Comparison of ENCODE assay signal across 9 cellular contexts in genomic region chr13:99063952-99064351, GRCh38.
DNase-seq lines count a peak whose midpoint lies in the region; ATAC-seq and TF ChIP-seq lines count a peak whose summit lies in the region.
"Had no signal": no experiment of that assay in that cellular context is flagged by ENCODE, and none has a peak within 500 bp of the region (broad histone marks: within the 10 kb centered on the region; RNA-seq: fewer than 3 reads in every experiment).

No MANE protein-coding gene starts in this region.

- 90 to 94% methylated on average over 1 of the region's 1 CpG for WGBS in sigmoid colon, 2 donors
- whole genome bisulfite sequencing in H9 (ENCODE audit: extremely low coverage, insufficient read length, low lambda C conversion rate) = no CpG with 5 or more reads among the region's 1 CpG

- H3K79me1 ChIP-seq in H9 (ENCODE audit: insufficient read depth, low read depth, low read length, poor library complexity, severe bottlenecking) = no peaks in the 10 kb centered on the region

- no peak overlapping the region for H2BK120ac ChIP-seq in H9 (ENCODE audit: low read depth, low read length, poor library complexity, severe bottlenecking)

- no peak overlapping the region for H4K91ac ChIP-seq in H9 (ENCODE audit: insufficient read length, low read depth, low read length)

- no peak overlapping the region for H3K4me2 ChIP-seq in H9 (ENCODE audit: insufficient read depth, insufficient read length, low read length)

- H2BK15ac ChIP-seq in H9 (ENCODE audit: low read depth, low read length) = no peak overlapping the region

- no peaks in the 10 kb centered on the region for H3K36me3 ChIP-seq in sigmoid colon

- peak overlapping the region; percentile 42 to 84 (median 78) for H3K27ac ChIP-seq in sigmoid colon
- H3K27ac ChIP-seq in H9 (ENCODE audit: insufficient read length, low read depth, low read length) = no peak overlapping the region

- peaks cover 54% of the 10 kb centered on the region for H3K36me3 Mint-ChIP-seq in activated CD4-positive, alpha-beta memory T cell treated with anti-CD3 and anti-CD28 coated beads, Interleukin-2, amount 10 ng/mL, durations not matched to agents 7 days and 5 days (ENCODE audit: low read depth)
- H3K36me3 Mint-ChIP-seq in activated CD4-positive, alpha-beta memory T cell treated with anti-CD3 and anti-CD28 coated beads for 36 hours = peaks cover 4% of the 10 kb centered on the region
- H3K36me3 Mint-ChIP-seq in H9 (ENCODE audit: insufficient read depth in 1 of 3, low read depth in 3 of 3) = no peaks in the 10 kb centered on the region
- peaks cover 6 to 15% of the 10 kb centered on the region in 2 donors for H3K36me3 Mint-ChIP-seq in stimulated activated naive B cell treated with anti-CD40 and anti-IgM and Interleukin-4, amounts not matched to agents 10 μg/mL and 1 μg/mL and 100 μg/mL, for 72 hours

- no peaks in the 10 kb centered on the region for H3K27me3 Mint-ChIP-seq in activated CD4-positive, alpha-beta memory T cell treated with anti-CD3 and anti-CD28 coated beads, Interleukin-2, amount 10 ng/mL, durations not matched to agents 7 days and 5 days
- H3K27me3 Mint-ChIP-seq in activated CD4-positive, alpha-beta memory T cell treated with anti-CD3 and anti-CD28 coated beads for 36 hours = no peaks in the 10 kb centered on the region
- H3K27me3 Mint-ChIP-seq in H9 (ENCODE audit: low read depth) = no peaks in the 10 kb centered on the region
- H3K27me3 Mint-ChIP-seq in stimulated activated naive B cell treated with anti-CD40 and anti-IgM and Interleukin-4, amounts not matched to agents 10 μg/mL and 1 μg/mL and 100 μg/mL, for 72 hours = peaks cover 18 to 35% of the 10 kb centered on the region in 2 donors

- H3K9me3 Mint-ChIP-seq in activated CD4-positive, alpha-beta memory T cell treated with anti-CD3 and anti-CD28 coated beads, Interleukin-2, amount 10 ng/mL, durations not matched to agents 7 days and 5 days = no peaks in the 10 kb centered on the region
- no peaks in the 10 kb centered on the region for H3K9me3 Mint-ChIP-seq in activated CD4-positive, alpha-beta memory T cell treated with anti-CD3 and anti-CD28 coated beads for 36 hours
- H3K9me3 Mint-ChIP-seq in H9 = no peaks in the 10 kb centered on the region
- H3K9me3 Mint-ChIP-seq in stimulated activated naive B cell treated with anti-CD40 and anti-IgM and Interleukin-4, amounts not matched to agents 10 μg/mL and 1 μg/mL and 100 μg/mL, for 72 hours = no peaks in the 10 kb centered on the region

- no peaks in the 10 kb centered on the region for H3K27me3 ChIP-seq in sigmoid colon
- H3K27me3 ChIP-seq in H9 (ENCODE audit: insufficient read depth, low read length) = no peaks in the 10 kb centered on the region

- H3K9me3 ChIP-seq in sigmoid colon (no peaks in the 10 kb centered on the region), H9 (ENCODE audit: control insufficient read depth, low read depth, low read length) (no peaks in the 10 kb centered on the region)

- H4K8ac ChIP-seq in H9 (replicated peaks; ENCODE audit: insufficient read length, low read depth, low read length) = no peak overlapping the region

- TF ChIP-seq CTCF in sigmoid colon (IDR thresholded peaks at IDR 0.05) (no peak), H9 (conservative IDR thresholded peaks at IDR 0.05) (no peak)

- H3K27ac Mint-ChIP-seq in activated CD4-positive, alpha-beta memory T cell treated with anti-CD3 and anti-CD28 coated beads, Interleukin-2, amount 10 ng/mL, durations not matched to agents 7 days and 5 days = peak overlapping the region; percentile 47
- no peak overlapping the region for H3K27ac Mint-ChIP-seq in activated CD4-positive, alpha-beta memory T cell treated with anti-CD3 and anti-CD28 coated beads for 36 hours
- no peak overlapping the region for H3K27ac Mint-ChIP-seq in H9
- H3K27ac Mint-ChIP-seq in stimulated activated naive B cell treated with anti-CD40 and anti-IgM and Interleukin-4, amounts not matched to agents 10 μg/mL and 1 μg/mL and 100 μg/mL, for 72 hours = no peak overlapping the region

- peak; percentile 62 for ATAC-seq in HG03064 (IDR thresholded peaks at IDR 0.05; ENCODE audit: low read depth, unreplicated experiment)
- no peak for ATAC-seq in stimulated activated naive B cell treated with anti-CD40 and anti-IgM and Interleukin-4, amounts not matched to agents 10 μg/mL and 1 μg/mL and 100 μg/mL, for 72 hours (replicated peaks)

- H3K4me1 Mint-ChIP-seq in activated CD4-positive, alpha-beta memory T cell treated with anti-CD3 and anti-CD28 coated beads, Interleukin-2, amount 10 ng/mL, durations not matched to agents 7 days and 5 days = peaks cover 60% of the 10 kb centered on the region
- H3K4me1 Mint-ChIP-seq in activated CD4-positive, alpha-beta memory T cell treated with anti-CD3 and anti-CD28 coated beads for 36 hours (ENCODE audit: low read depth) = peaks cover 65% of the 10 kb centered on the region
- H3K4me1 Mint-ChIP-seq in H9 = peaks cover 5 to 12% of the 10 kb centered on the region in 2 experiments
- peaks cover 33 to 46% of the 10 kb centered on the region in 2 donors for H3K4me1 Mint-ChIP-seq in stimulated activated naive B cell treated with anti-CD40 and anti-IgM and Interleukin-4, amounts not matched to agents 10 μg/mL and 1 μg/mL and 100 μg/mL, for 72 hours

- no peak overlapping the region for H3K4me3 ChIP-seq in sigmoid colon

- no peak overlapping the region for H3K56ac ChIP-seq in H9 (ENCODE audit: insufficient read length, low read depth, low read length)

- H3K23ac ChIP-seq in H9 (ENCODE audit: insufficient read length, low read depth, low read length) = no peak overlapping the region

- no peak for DNase-seq in activated CD4-positive, alpha-beta memory T cell treated with anti-CD3 and anti-CD28 coated beads, Interleukin-2, amount 10 ng/mL, durations not matched to agents 7 days and 5 days
- DNase-seq in activated CD4-positive, alpha-beta memory T cell treated with anti-CD3 and anti-CD28 coated beads for 36 hours = no peak
- DNase-seq in amniotic epithelial cell (ENCODE audit: low read depth) (peak; percentile 44), sigmoid colon (no peak), H9 (no peak), activated gamma-delta T cell (lab: John Stamatoyannopoulos, UW) (no peak)
- DNase-seq in stimulated activated naive B cell treated with anti-CD40 and anti-IgM and Interleukin-4, amounts not matched to agents 10 μg/mL and 1 μg/mL and 100 μg/mL, for 72 hours = no peak
- DNase-seq: NCI-H1417 treated with DMSO at 0.1 percent for 48 hours had no signal

- H3K23me2 ChIP-seq in H9 (ENCODE audit: insufficient read length, low read depth, low read length, poor library complexity, severe bottlenecking) = no peaks in the 10 kb centered on the region

- no peak overlapping the region for H3K4ac ChIP-seq in H9 (ENCODE audit: low read depth, low read length)

- POLR2A ChIA-PET in activated CD4-positive, alpha-beta memory T cell treated with anti-CD3 and anti-CD28 coated beads, Interleukin-2, amount 10 ng/mL, durations not matched to agents 7 days and 5 days (lab: Charles Lee) = interaction anchor here (1.4 to 4.4 kb wide), 4 partner anchors 8 to 13 kb away, joined by 5 to 35 read pairs (median 12); no protein-coding TSS in a partner anchor
- POLR2A ChIA-PET in activated CD4-positive, alpha-beta memory T cell treated with anti-CD3 and anti-CD28 coated beads for 36 hours (lab: Charles Lee) = interaction anchor here (0.8 to 1.0 kb wide), 3 partner anchors 10 to 136 kb away, joined by 3 read pairs; no protein-coding TSS in a partner anchor

- no peak overlapping the region for H2BK20ac ChIP-seq in H9 (ENCODE audit: low read depth, low read length, poor library complexity, severe bottlenecking)

- no peak overlapping the region for H3K14ac ChIP-seq in H9 (ENCODE audit: insufficient read depth, low read length)

- H3K9ac ChIP-seq in H9 (ENCODE audit: extremely low read depth, insufficient read length, low read length) = no peak overlapping the region

- no peak overlapping the region for H2AFZ ChIP-seq in H9 (ENCODE audit: low read length)

- H3K18ac ChIP-seq in H9 (ENCODE audit: insufficient read length, low read depth, low read length) = no peak overlapping the region

- no peaks in the 10 kb centered on the region for H4K20me1 ChIP-seq in H9 (ENCODE audit: control insufficient read depth, insufficient read depth, insufficient read length)

- no peak overlapping the region for H3K4me3 Mint-ChIP-seq in activated CD4-positive, alpha-beta memory T cell treated with anti-CD3 and anti-CD28 coated beads, Interleukin-2, amount 10 ng/mL, durations not matched to agents 7 days and 5 days
- no peak overlapping the region for H3K4me3 Mint-ChIP-seq in activated CD4-positive, alpha-beta memory T cell treated with anti-CD3 and anti-CD28 coated beads for 36 hours
- H3K4me3 Mint-ChIP-seq in H9 = no peak overlapping the region
- H3K4me3 Mint-ChIP-seq in stimulated activated naive B cell treated with anti-CD40 and anti-IgM and Interleukin-4, amounts not matched to agents 10 μg/mL and 1 μg/mL and 100 μg/mL, for 72 hours = no peak overlapping the region

- CTCF ChIA-PET in activated CD4-positive, alpha-beta memory T cell treated with anti-CD3 and anti-CD28 coated beads, Interleukin-2, amount 10 ng/mL, durations not matched to agents 7 days and 5 days (lab: Charles Lee) = interaction anchor here (1.3 to 4.3 kb wide), 3 partner anchors 13 to 224 kb away, joined by 3 to 15 read pairs (median 5); no protein-coding TSS in a partner anchor
- CTCF ChIA-PET in activated CD4-positive, alpha-beta memory T cell treated with anti-CD3 and anti-CD28 coated beads for 36 hours (lab: Charles Lee) = interaction anchor here (0.7 to 1.6 kb wide), 6 partner anchors 10 to 220 kb away, joined by 3 to 5 read pairs (median 3); no protein-coding TSS in a partner anchor

- H2BK5ac ChIP-seq in H9 (ENCODE audit: insufficient read length, low read length) = no peak overlapping the region

- H3T11ph ChIP-seq in H9 (ENCODE audit: low read length) = no peak overlapping the region

- H3K4me1 ChIP-seq in sigmoid colon = peaks cover 0 to 94% (median 81%) of the 10 kb centered on the region in 4 donors
- no peaks in the 10 kb centered on the region; the same call in 1 of the 2 replicates for H3K4me1 ChIP-seq in H9 (ENCODE audit: insufficient read depth, low read length)

- no peak for TF ChIP-seq POLR2A in sigmoid colon (IDR thresholded peaks at IDR 0.05)

- no peak overlapping the region for H2BK12ac ChIP-seq in H9 (ENCODE audit: insufficient read length, low read depth, low read length)

- no peak overlapping the region for H2AK5ac ChIP-seq in H9 (ENCODE audit: insufficient read length, low read length)

- no peaks in the 10 kb centered on the region for H3K79me2 ChIP-seq in H9 (ENCODE audit: insufficient read depth, low read length)

- H4K5ac ChIP-seq in H9 (ENCODE audit: insufficient read length, low read depth, low read length) = no peak overlapping the region

- no peak for TF ChIP-seq EP300 in sigmoid colon (IDR thresholded peaks at IDR 0.05)

- intact Hi-C loops in activated CD4-positive, alpha-beta memory T cell treated with anti-CD3 and anti-CD28 coated beads for 36 hours (cut with micrococcal nuclease) = loop anchor here (1.0 kb wide), 1 partner anchor 9 kb away; no protein-coding TSS in a partner anchor
- intact Hi-C loops in sigmoid colon (cut with DNase I) = no loop called here
